Comparison of ENCODE assay signal across 8 cellular contexts in genomic region chr6:31659649-31660223, GRCh38. TPM values are rescaled to one million over a fixed set of nuclear protein-coding genes. Genes with fewer than 3 reads are reported as not detected.
A peak's percentile ranks its signal among the peaks of the same experiment; 100 is the strongest.
DNase-seq lines count a peak whose midpoint lies in the region; ATAC-seq, FAIRE-seq and TF ChIP-seq lines count a peak whose summit lies in the region.

No MANE protein-coding gene starts in this region.

- FAIRE-seq in endothelial cell of umbilical vein (lab: Jason Lieb, UNC) = peak; percentile 64

- H3K9me1 ChIP-seq in endothelial cell of umbilical vein (replicated peaks; ENCODE audit: control insufficient read depth, extremely low read depth, insufficient read depth, low read length) = no peaks in the 10 kb centered on the region

- dilution Hi-C loops in endothelial cell of umbilical vein (cut with MboI; ENCODE audit: extremely low pct_ligation_motif_present, low sequenced_read_pairs) = no loop called here

- ATAC-seq in natural killer cell treated with Interleukin-12 subunit alpha and Interleukin-12 subunit beta and Interleukin-15 and Interleukin-18, amount 100 ng/mL, for 72 hours = peak in 1 of 2 donors; percentile 35
- no peak for ATAC-seq in GM19328 (IDR thresholded peaks at IDR 0.05; ENCODE audit: unreplicated experiment)
- ATAC-seq in GM21529 (IDR thresholded peaks at IDR 0.05; ENCODE audit: unreplicated experiment) = no peak

- H3K79me2 ChIP-seq in endothelial cell of umbilical vein (ENCODE audit: control insufficient read depth, insufficient read depth, low read length) = peaks cover 28% of the 10 kb centered on the region

- no peaks in the 10 kb centered on the region for H4K20me1 ChIP-seq in endothelial cell of umbilical vein (replicated peaks; ENCODE audit: control insufficient read depth, extremely low read depth, insufficient read depth, low read length)

- TF ChIP-seq CTCF in RWPE1 (conservative IDR thresholded peaks at IDR 0.05; ENCODE audit: low read depth) (no peak), endothelial cell of umbilical vein (IDR thresholded peaks at IDR 0.05; ENCODE audit: extremely low read depth in 1 of 2, insufficient read depth in 1 of 2, low read depth in 1 of 2, low read length in 2 of 2) (no peak)

- no peaks in the 10 kb centered on the region for H3K27me3 Mint-ChIP-seq in natural killer cell treated with Interleukin-12 subunit alpha and Interleukin-12 subunit beta and Interleukin-15 and Interleukin-18, amount 100 ng/mL, for 72 hours

- peak overlapping the region; percentile 95 for H3K4me3 Mint-ChIP-seq in natural killer cell treated with Interleukin-12 subunit alpha and Interleukin-12 subunit beta and Interleukin-15 and Interleukin-18, amount 100 ng/mL, for 72 hours

- H3K36me3 Mint-ChIP-seq in natural killer cell treated with Interleukin-12 subunit alpha and Interleukin-12 subunit beta and Interleukin-15 and Interleukin-18, amount 100 ng/mL, for 72 hours = peaks cover 15% of the 10 kb centered on the region

- peaks cover 67 to 70% of the 10 kb centered on the region in 2 donors for H3K4me1 Mint-ChIP-seq in natural killer cell treated with Interleukin-12 subunit alpha and Interleukin-12 subunit beta and Interleukin-15 and Interleukin-18, amount 100 ng/mL, for 72 hours (ENCODE audit: low read depth in 2 of 2)

- peak overlapping the region; percentile 30 to 76 (median 70) for H3K4me3 ChIP-seq in endothelial cell of umbilical vein (replicated peaks in 1 of 3; ENCODE audit: insufficient read depth in 1 of 3, low read depth in 1 of 3, low read length in 3 of 3)

- peak overlapping the region; percentile 85 to 92 for H3K27ac Mint-ChIP-seq in natural killer cell treated with Interleukin-12 subunit alpha and Interleukin-12 subunit beta and Interleukin-15 and Interleukin-18, amount 100 ng/mL, for 72 hours

- TF ChIP-seq POLR2A in endothelial cell of umbilical vein (IDR thresholded peaks at IDR 0.05; ENCODE audit: low read depth, low read length) = no peak

- no peaks in the 10 kb centered on the region for H3K27me3 ChIP-seq in endothelial cell of umbilical vein (ENCODE audit: control insufficient read depth in 2 of 2, insufficient read depth in 2 of 2, low read length in 2 of 2)

- intact Hi-C loops in endothelial cell of umbilical vein (cut with micrococcal nuclease) = loop anchor here (1.0 to 10.0 kb wide), 4 partner anchors 7 to 535 kb away; partner anchors contain the start of genes BAG6, GPSM3 and PBX2

- H3K4me1 ChIP-seq in endothelial cell of umbilical vein (ENCODE audit: control insufficient read depth, extremely low read depth, insufficient read depth, low read length) = peaks cover 41% of the 10 kb centered on the region

- BruUV-seq in endothelial cell of umbilical vein (replicated peaks; lab: Mats Ljungman, UMichigan) = no TSS peak

- H3K27ac ChIP-seq in RWPE1 = peak overlapping the region; percentile 88
- peak overlapping the region; percentile 62 for H3K27ac ChIP-seq in endothelial cell of umbilical vein (ENCODE audit: insufficient read depth, low read depth, low read length)

- H3K36me3 ChIP-seq in endothelial cell of umbilical vein (ENCODE audit: control insufficient read depth in 2 of 2, extremely low read depth in 1 of 2, insufficient read depth in 2 of 2, low read length in 2 of 2) = peaks cover 3 to 4% of the 10 kb centered on the region in 2 experiments

- CTCF ChIA-PET in RWPE1 (lab: Yijun Ruan, JAX) = no interaction called here
- CTCF ChIA-PET in endothelial cell of umbilical vein (lab: Charles Lee) = interaction anchor here (1.2 to 5.7 kb wide), 2 partner anchors 7 to 136 kb away, joined by 3 to 38 read pairs; partner anchors contain the start of genes BAG6 and VARS1

- peak; percentile 30 for DNase-seq in NCI-H510A treated with DMSO at 0.1 percent for 48 hours (lab: John Stamatoyannopoulos, UW)
- DNase-seq in NCI-H510A (lab: John Stamatoyannopoulos, UW) = no peak
- DNase-seq in RWPE1 (ENCODE audit: low spot score) = peak; percentile 38
- DNase-seq in endothelial cell of umbilical vein (ENCODE audit: low read depth, low spot score) = peak; percentile 22
- no peak for DNase-seq in natural killer cell treated with Interleukin-12 subunit alpha and Interleukin-12 subunit beta and Interleukin-15 and Interleukin-18, amount 100 ng/mL, for 72 hours (ENCODE audit: low spot score)
- DNase-seq in nucleus accumbens (lab: John Stamatoyannopoulos, UW) = no peak

- H3K9me3 Mint-ChIP-seq in natural killer cell treated with Interleukin-12 subunit alpha and Interleukin-12 subunit beta and Interleukin-15 and Interleukin-18, amount 100 ng/mL, for 72 hours = no peaks in the 10 kb centered on the region

- POLR2A ChIA-PET in RWPE1 (lab: Yijun Ruan, JAX; ENCODE audit: low non-redundant PET) (no interaction called here), endothelial cell of umbilical vein (lab: Charles Lee) (no interaction called here)

- peak overlapping the region; percentile 67 for H3K4me2 ChIP-seq in endothelial cell of umbilical vein (ENCODE audit: insufficient read depth, low read length)

- no peak overlapping the region for H2AFZ ChIP-seq in endothelial cell of umbilical vein (ENCODE audit: low read depth, low read length)

- peak overlapping the region; percentile 82 for H3K9ac ChIP-seq in endothelial cell of umbilical vein (replicated peaks; ENCODE audit: extremely low read depth, insufficient read depth, low read length)

- no peaks in the 10 kb centered on the region for H3K9me3 ChIP-seq in endothelial cell of umbilical vein (replicated peaks; ENCODE audit: control insufficient read depth, insufficient read depth, low read length)

RNA-seq across cellular contexts. Expression of gene C6orf47, which starts 0.8 kb away (rescaled TPM):
- 12.8 and 15.0 TPM in 2 replicates for total RNA-seq in endothelial cell of umbilical vein
- 5.6 and 5.8 TPM in 2 replicates for polyA plus RNA-seq in endothelial cell of umbilical vein
- 9.6 and 10.2 TPM in 2 replicates for polyA plus RNA-seq in endothelial cell of umbilical vein (2011; cell fraction: cytosol; rRNA removed)
- 7.1 and 7.6 TPM in 2 replicates for polyA plus RNA-seq in endothelial cell of umbilical vein (2011; cell fraction: nucleus; rRNA removed)
- 9.6 and 9.8 TPM in 2 replicates for polyA plus RNA-seq in endothelial cell of umbilical vein (2012)
- polyA minus RNA-seq in endothelial cell of umbilical vein = 6.8 and 7.2 TPM in 2 replicates
- polyA minus RNA-seq in endothelial cell of umbilical vein (2011; cell fraction: cytosol; rRNA and poly(A)+ RNA removed) = 6.7 TPM
- 4.3 and 7.1 TPM in 2 replicates for polyA minus RNA-seq in endothelial cell of umbilical vein (2011; cell fraction: nucleus; rRNA and poly(A)+ RNA removed)
- 10 to 100 TPM; 26.9 to 34.0 TPM for total RNA-seq in natural killer cell treated with Interleukin-12 subunit alpha and Interleukin-12 subunit beta and Interleukin-15 and Interleukin-18, amount 100 ng/mL, for 72 hours

RNA-seq across cellular contexts. Expression of gene APOM, which starts 4.0 kb away (rescaled TPM):
- total RNA-seq in endothelial cell of umbilical vein = 0.97 TPM in 1 of 2 replicates, not detected in the other
- 2.5 and 2.6 TPM in 2 replicates for polyA plus RNA-seq in endothelial cell of umbilical vein
- polyA plus RNA-seq in endothelial cell of umbilical vein (2011; cell fraction: cytosol; rRNA removed) = 1.5 and 2.9 TPM in 2 replicates
- polyA plus RNA-seq in endothelial cell of umbilical vein (2011; cell fraction: nucleus; rRNA removed) = 1.1 and 1.9 TPM in 2 replicates
- 0.59 and 0.74 TPM in 2 replicates for polyA plus RNA-seq in endothelial cell of umbilical vein (2012)
- polyA minus RNA-seq in endothelial cell of umbilical vein = 0.83 TPM in 1 of 2 replicates, not detected in the other
- polyA minus RNA-seq in endothelial cell of umbilical vein (2011; cell fraction: cytosol; rRNA and poly(A)+ RNA removed) = 2.2 TPM
- not detected in 2 replicates for polyA minus RNA-seq in endothelial cell of umbilical vein (2011; cell fraction: nucleus; rRNA and poly(A)+ RNA removed)
- 1 to 10 TPM in 1 of 2 donors, under 1 TPM in 1; 0.76 to 1.3 TPM for total RNA-seq in natural killer cell treated with Interleukin-12 subunit alpha and Interleukin-12 subunit beta and Interleukin-15 and Interleukin-18, amount 100 ng/mL, for 72 hours

RNA-seq across cellular contexts. Expression of gene GPANK1, which starts 5.1 kb away (rescaled TPM):
- 11.7 and 12.6 TPM in 2 replicates for total RNA-seq in endothelial cell of umbilical vein
- 13.3 and 17.5 TPM in 2 replicates for polyA plus RNA-seq in endothelial cell of umbilical vein
- polyA plus RNA-seq in endothelial cell of umbilical vein (2011; cell fraction: cytosol; rRNA removed) = 11.8 and 16.0 TPM in 2 replicates
- 10.5 and 12.5 TPM in 2 replicates for polyA plus RNA-seq in endothelial cell of umbilical vein (2011; cell fraction: nucleus; rRNA removed)
- polyA plus RNA-seq in endothelial cell of umbilical vein (2012) = 7.3 and 7.5 TPM in 2 replicates
- polyA minus RNA-seq in endothelial cell of umbilical vein = 3.6 and 4.5 TPM in 2 replicates
- polyA minus RNA-seq in endothelial cell of umbilical vein (2011; cell fraction: cytosol; rRNA and poly(A)+ RNA removed) = 12.7 TPM
- polyA minus RNA-seq in endothelial cell of umbilical vein (2011; cell fraction: nucleus; rRNA and poly(A)+ RNA removed) = 5.0 and 6.1 TPM in 2 replicates
- total RNA-seq in natural killer cell treated with Interleukin-12 subunit alpha and Interleukin-12 subunit beta and Interleukin-15 and Interleukin-18, amount 100 ng/mL, for 72 hours = 10 to 100 TPM; 34.5 to 40.9 TPM

RNA-seq across cellular contexts. Expression of gene CSNK2B, which starts 6.1 kb away (rescaled TPM):
- 206 and 214 TPM in 2 replicates for total RNA-seq in endothelial cell of umbilical vein
- polyA plus RNA-seq in endothelial cell of umbilical vein = 159 and 160 TPM in 2 replicates
- 125 and 156 TPM in 2 replicates for polyA plus RNA-seq in endothelial cell of umbilical vein (2011; cell fraction: cytosol; rRNA removed)
- 244 and 270 TPM in 2 replicates for polyA plus RNA-seq in endothelial cell of umbilical vein (2011; cell fraction: nucleus; rRNA removed)
- 223 and 277 TPM in 2 replicates for polyA plus RNA-seq in endothelial cell of umbilical vein (2012)
- 113 and 119 TPM in 2 replicates for polyA minus RNA-seq in endothelial cell of umbilical vein
- polyA minus RNA-seq in endothelial cell of umbilical vein (2011; cell fraction: cytosol; rRNA and poly(A)+ RNA removed) = 83.8 TPM
- 54.0 and 68.9 TPM in 2 replicates for polyA minus RNA-seq in endothelial cell of umbilical vein (2011; cell fraction: nucleus; rRNA and poly(A)+ RNA removed)
- 100 to 1,000 TPM; 205 to 247 TPM for total RNA-seq in natural killer cell treated with Interleukin-12 subunit alpha and Interleukin-12 subunit beta and Interleukin-15 and Interleukin-18, amount 100 ng/mL, for 72 hours

RNA-seq across cellular contexts. Expression of gene BAG6, which starts 7.3 kb away (rescaled TPM):
- total RNA-seq in endothelial cell of umbilical vein = 314 and 322 TPM in 2 replicates
- 190 and 234 TPM in 2 replicates for polyA plus RNA-seq in endothelial cell of umbilical vein
- polyA plus RNA-seq in endothelial cell of umbilical vein (2011; cell fraction: cytosol; rRNA removed) = 129 and 155 TPM in 2 replicates
- 340 and 410 TPM in 2 replicates for polyA plus RNA-seq in endothelial cell of umbilical vein (2011; cell fraction: nucleus; rRNA removed)
- 208 and 213 TPM in 2 replicates for polyA plus RNA-seq in endothelial cell of umbilical vein (2012)
- 222 and 230 TPM in 2 replicates for polyA minus RNA-seq in endothelial cell of umbilical vein
- 124 TPM for polyA minus RNA-seq in endothelial cell of umbilical vein (2011; cell fraction: cytosol; rRNA and poly(A)+ RNA removed)
- polyA minus RNA-seq in endothelial cell of umbilical vein (2011; cell fraction: nucleus; rRNA and poly(A)+ RNA removed) = 75.0 and 103 TPM in 2 replicates
- total RNA-seq in natural killer cell treated with Interleukin-12 subunit alpha and Interleukin-12 subunit beta and Interleukin-15 and Interleukin-18, amount 100 ng/mL, for 72 hours = 100 to 1,000 TPM; 284 to 337 TPM

Comparison
In these comparisons a context has a peak if more than half of its experiments do, and no peak if none do; other contexts are left out.
1. DNase-seq: peak in NCI-H510A treated with DMSO at 0.1 percent for 48 hours (single experiment), RWPE1 (single experiment) and endothelial cell of umbilical vein (single experiment); none in NCI-H510A (single experiment), natural killer cell treated with Interleukin-12 subunit alpha and Interleukin-12 subunit beta and Interleukin-15 and Interleukin-18, amount 100 ng/mL, for 72 hours (single experiment) and nucleus accumbens (0 of 56).